Comparison of ENCODE assay signal across 8 cellular contexts in the genomic region with DNA sequence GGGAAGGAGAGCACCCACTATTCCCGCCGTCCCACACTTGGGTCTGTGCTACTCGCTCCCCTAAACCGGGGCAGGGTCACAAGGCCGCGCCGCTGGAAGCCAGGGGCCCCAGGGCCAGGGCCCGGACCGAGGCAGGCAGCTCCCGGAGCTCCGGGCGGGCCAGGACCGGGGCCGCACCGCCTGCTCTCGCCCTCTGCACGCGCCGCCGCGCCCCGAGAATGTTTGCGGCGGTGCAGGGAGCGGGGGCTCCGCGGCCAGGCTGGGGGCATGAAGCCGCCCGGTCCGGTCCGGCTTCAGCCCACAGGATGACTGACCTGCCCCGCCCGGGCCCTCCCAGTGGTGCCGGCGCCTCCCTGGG. TPM values are rescaled to one million over a fixed set of nuclear protein-coding genes. Genes with fewer than 3 reads are reported as not detected.
DNase-seq lines count a peak whose midpoint lies in the region; FAIRE-seq and TF ChIP-seq lines count a peak whose summit lies in the region.

No MANE protein-coding gene starts in this region.

- FAIRE-seq in kidney (lab: Jason Lieb, UNC) (no peak), urothelium cell line (lab: Jason Lieb, UNC) (no peak)

- H3K9ac ChIP-seq in kidney (ENCODE audit: low read length in 2 of 2) = peak overlapping the region in 1 of 2 donors; percentile 21

- H3K4me3 Mint-ChIP-seq in activated T-cell treated with anti-CD3 and anti-CD28 coated beads, Interleukin-2, amount 50 U/mL, for 24 hours = peak overlapping the region; percentile 80
- peak overlapping the region; percentile 74 for H3K4me3 Mint-ChIP-seq in activated CD4-positive, alpha-beta memory T cell treated with anti-CD3 and anti-CD28 coated beads, Interleukin-2, amount 10 ng/mL, durations not matched to agents 7 days and 5 days

- in situ Hi-C loops in G401 (cut with HindIII; ENCODE audit: low sequenced_read_pairs) = no loop called here

- CTCF ChIA-PET in activated CD4-positive, alpha-beta memory T cell treated with anti-CD3 and anti-CD28 coated beads, Interleukin-2, amount 10 ng/mL, durations not matched to agents 7 days and 5 days (lab: Charles Lee) = interaction anchor here (0.6 kb wide), 1 partner anchor 69 kb away, joined by 3 read pairs; no protein-coding TSS in a partner anchor

- H3K36me3 ChIP-seq in kidney (ENCODE audit: control insufficient read depth in 1 of 2, insufficient read depth in 2 of 2, low read length in 2 of 2) (no peaks in the 10 kb centered on the region), tibial artery (no peaks in the 10 kb centered on the region)

- H3K9me3 ChIP-seq in kidney (ENCODE audit: control insufficient read depth in 1 of 2, low read length in 2 of 2) = no peaks in the 10 kb centered on the region
- H3K9me3 ChIP-seq in tibial artery = peaks cover 0 to 2% (median 0%) of the 10 kb centered on the region in 3 donors

- no peaks in the 10 kb centered on the region for H3K36me3 Mint-ChIP-seq in activated T-cell treated with anti-CD3 and anti-CD28 coated beads, Interleukin-2, amount 50 U/mL, for 24 hours (ENCODE audit: low read depth)
- H3K36me3 Mint-ChIP-seq in activated CD4-positive, alpha-beta memory T cell treated with anti-CD3 and anti-CD28 coated beads, Interleukin-2, amount 10 ng/mL, durations not matched to agents 7 days and 5 days (ENCODE audit: low read depth) = no peaks in the 10 kb centered on the region

- H3K4me3 ChIP-seq in kidney (ENCODE audit: low read length in 2 of 2) (peak overlapping the region; percentile 43 to 82), tibial artery (peak overlapping the region; percentile 44 to 58)

- peaks cover 0 to 42% of the 10 kb centered on the region in 2 donors for H3K27me3 ChIP-seq in tibial artery

- intact Hi-C loops in kidney (cut with DNase I) = no loop called here
- intact Hi-C loops in tibial artery (cut with DNase I; ENCODE audit: low total_unique reads) = no loop called here

- POLR2A ChIA-PET in activated CD4-positive, alpha-beta memory T cell treated with anti-CD3 and anti-CD28 coated beads, Interleukin-2, amount 10 ng/mL, durations not matched to agents 7 days and 5 days (lab: Charles Lee) = no interaction called here

- peaks cover 0 to 4% of the 10 kb centered on the region in 2 donors for H3K4me1 ChIP-seq in kidney (ENCODE audit: control insufficient read depth in 1 of 2, insufficient read depth in 1 of 2, low read depth in 1 of 2, low read length in 2 of 2)
- H3K4me1 ChIP-seq in tibial artery = peaks cover 0 to 13% (median 12%) of the 10 kb centered on the region in 4 donors

- peak; percentile 35 for DNase-seq in activated T-cell treated with anti-CD3 and anti-CD28 coated beads, Interleukin-2, amount 50 U/mL, for 24 hours
- no peak for DNase-seq in activated T-cell treated with anti-CD3 and anti-CD28 coated beads, Interleukin-2, amount 50 U/mL, for 48 hours
- no peak for DNase-seq in activated CD4-positive, alpha-beta memory T cell treated with anti-CD3 and anti-CD28 coated beads, Interleukin-2, amount 10 ng/mL, durations not matched to agents 7 days and 5 days
- DNase-seq in kidney (no peak), tibial artery (no peak), G401 (ENCODE audit: low spot score) (no peak), urothelium cell line (ENCODE audit: low spot score) (no peak)
- DNase-seq in stimulated activated CD4-positive, alpha-beta T cell treated with anti-CD3 and anti-CD28 coated beads, Interleukin-15, amount 100 ng/mL, for 24 hours = no peak

- H3K27ac ChIP-seq in kidney (ENCODE audit: low read depth in 2 of 2, low read length in 2 of 2) (no peak overlapping the region), tibial artery (no peak overlapping the region)

- no peak overlapping the region for H3K27ac Mint-ChIP-seq in activated T-cell treated with anti-CD3 and anti-CD28 coated beads, Interleukin-2, amount 50 U/mL, for 24 hours
- H3K27ac Mint-ChIP-seq in activated CD4-positive, alpha-beta memory T cell treated with anti-CD3 and anti-CD28 coated beads, Interleukin-2, amount 10 ng/mL, durations not matched to agents 7 days and 5 days = no peak overlapping the region

- H3K27me3 Mint-ChIP-seq in activated T-cell treated with anti-CD3 and anti-CD28 coated beads, Interleukin-2, amount 50 U/mL, for 24 hours = peaks cover 63% of the 10 kb centered on the region
- H3K27me3 Mint-ChIP-seq in activated CD4-positive, alpha-beta memory T cell treated with anti-CD3 and anti-CD28 coated beads, Interleukin-2, amount 10 ng/mL, durations not matched to agents 7 days and 5 days = peaks cover 49% of the 10 kb centered on the region

- H3K4me1 Mint-ChIP-seq in activated T-cell treated with anti-CD3 and anti-CD28 coated beads, Interleukin-2, amount 50 U/mL, for 24 hours (ENCODE audit: low read depth) = peaks cover 10% of the 10 kb centered on the region
- H3K4me1 Mint-ChIP-seq in activated CD4-positive, alpha-beta memory T cell treated with anti-CD3 and anti-CD28 coated beads, Interleukin-2, amount 10 ng/mL, durations not matched to agents 7 days and 5 days = peaks cover 10% of the 10 kb centered on the region

- no peaks in the 10 kb centered on the region for H3K9me3 Mint-ChIP-seq in activated T-cell treated with anti-CD3 and anti-CD28 coated beads, Interleukin-2, amount 50 U/mL, for 24 hours
- no peaks in the 10 kb centered on the region for H3K9me3 Mint-ChIP-seq in activated CD4-positive, alpha-beta memory T cell treated with anti-CD3 and anti-CD28 coated beads, Interleukin-2, amount 10 ng/mL, durations not matched to agents 7 days and 5 days

- TF ChIP-seq CTCF in kidney (IDR thresholded peaks at IDR 0.05; ENCODE audit: borderline replicate concordance, extremely low read depth, insufficient read depth) (no peak), tibial artery (IDR thresholded peaks at IDR 0.05) (no peak)

RNA-seq across cellular contexts. Expression of gene CTSV, which starts 0.4 kb away (rescaled TPM):
- under 1 TPM; 0.45 to 0.73 TPM for total RNA-seq in activated CD4-positive, alpha-beta memory T cell treated with anti-CD3 and anti-CD28 coated beads, Interleukin-2, amount 10 ng/mL, durations not matched to agents 7 days and 5 days
- total RNA-seq in kidney = 0.69 TPM
- 11.2 TPM for polyA plus RNA-seq in kidney (ENCODE audit: insufficient read depth, low read depth, low replicate concordance)
- 8.2 and 18.6 TPM in 2 replicates for total RNA-seq in G401 (2014; rRNA removed; shearing (Covaris generic))
